In genomic region chr1:244858357-244858756, GRCh38 we compare ENCODE assay signal across 2 cellular contexts.
TF ChIP-seq lines count a peak whose summit lies in the region.

No MANE protein-coding gene starts in this region.

TF ChIP-seq in A549, 52 proteins besides CTCF, POLR2A, EP300 and RAD21 (continued from another document):
- no peak for TF ChIP-seq HMGXB4 (CRISPR knock-in tag; IDR thresholded peaks at IDR 0.05; ENCODE audit: borderline replicate concordance)
- TF ChIP-seq, protein P1, sequence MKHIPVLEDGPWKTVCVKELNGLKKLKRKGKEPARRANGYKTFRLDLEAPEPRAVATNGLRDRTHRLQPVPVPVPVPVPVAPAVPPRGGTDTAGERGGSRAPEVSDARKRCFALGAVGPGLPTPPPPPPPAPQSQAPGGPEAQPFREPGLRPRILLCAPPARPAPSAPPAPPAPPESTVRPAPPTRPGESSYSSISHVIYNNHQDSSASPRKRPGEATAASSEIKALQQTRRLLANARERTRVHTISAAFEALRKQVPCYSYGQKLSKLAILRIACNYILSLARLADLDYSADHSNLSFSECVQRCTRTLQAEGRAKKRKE (CRISPR knock-in tag; IDR thresholded peaks at IDR 0.05; ENCODE audit: low read depth): no peak

TF ChIP-seq in WTC11, 78 proteins besides CTCF, POLR2A, EP300 and RAD21 (continued from another document):
- TF ChIP-seq CBFB (CRISPR knock-in tag; IDR thresholded peaks at IDR 0.05; ENCODE audit: low read depth) (no peak), IRF2 (CRISPR knock-in tag; IDR thresholded peaks at IDR 0.05; ENCODE audit: borderline replicate concordance, low read depth) (no peak), ZNF263 (CRISPR knock-in tag; IDR thresholded peaks at IDR 0.05; ENCODE audit: low read depth) (no peak), FOXP1 (CRISPR knock-in tag; IDR thresholded peaks at IDR 0.05; ENCODE audit: borderline replicate concordance) (no peak), ZNF232 (CRISPR knock-in tag; IDR thresholded peaks at IDR 0.05) (no peak), JUN (CRISPR knock-in tag; IDR thresholded peaks at IDR 0.05) (no peak), ZNF317 (CRISPR knock-in tag; IDR thresholded peaks at IDR 0.05; ENCODE audit: borderline replicate concordance, low read depth) (no peak), ZNF396 (CRISPR knock-in tag; IDR thresholded peaks at IDR 0.05; ENCODE audit: borderline replicate concordance) (no peak), ELF4 (CRISPR knock-in tag; IDR thresholded peaks at IDR 0.05; ENCODE audit: low read depth) (no peak), GTF2I (CRISPR knock-in tag; conservative IDR thresholded peaks at IDR 0.05) (no peak)
- TF ChIP-seq, protein P2, sequence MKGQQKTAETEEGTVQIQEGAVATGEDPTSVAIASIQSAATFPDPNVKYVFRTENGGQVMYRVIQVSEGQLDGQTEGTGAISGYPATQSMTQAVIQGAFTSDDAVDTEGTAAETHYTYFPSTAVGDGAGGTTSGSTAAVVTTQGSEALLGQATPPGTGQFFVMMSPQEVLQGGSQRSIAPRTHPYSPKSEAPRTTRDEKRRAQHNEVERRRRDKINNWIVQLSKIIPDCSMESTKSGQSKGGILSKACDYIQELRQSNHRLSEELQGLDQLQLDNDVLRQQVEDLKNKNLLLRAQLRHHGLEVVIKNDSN (CRISPR knock-in tag; IDR thresholded peaks at IDR 0.05): no peak
